In genomic region chr7:124930173-124930623, GRCh38 we compare ENCODE assay signal across 8 cellular contexts. TPM values are rescaled to one million over a fixed set of nuclear protein-coding genes. Genes with fewer than 3 reads are reported as not detected.
DNase-seq lines count a peak whose midpoint lies in the region; ATAC-seq and TF ChIP-seq lines count a peak whose summit lies in the region.

No MANE protein-coding gene starts in this region.

- DNase-seq in T-cell: no peak
- DNase-seq in fibroblast of villous mesenchyme (ENCODE audit: low read depth): no peak
- no peak for DNase-seq in spleen
- DNase-seq in GM19238 (ENCODE audit: insufficient read length, low spot score): no peak

- H3K27me3 Mint-ChIP-seq in T-cell: no peaks in the 10 kb centered on the region

- ATAC-seq in GM21717 (IDR thresholded peaks at IDR 0.05; ENCODE audit: unreplicated experiment) (peak; percentile 4), T-cell (replicated peaks in 1 of 4) (no peak), GM21619 (IDR thresholded peaks at IDR 0.05; ENCODE audit: unreplicated experiment) (no peak), GM18511 (IDR thresholded peaks at IDR 0.05; ENCODE audit: unreplicated experiment) (no peak), HG03354 (IDR thresholded peaks at IDR 0.05; ENCODE audit: poor library complexity, severe bottlenecking, unreplicated experiment) (no peak)

- POLR2A ChIA-PET in T-cell (lab: Charles Lee): interaction anchor here in 1 of 2 donors (0.5 kb wide), 1 partner anchor 1180 kb away, joined by 3 read pairs; no protein-coding TSS in a partner anchor

- CTCF ChIA-PET in T-cell (lab: Charles Lee): interaction anchor here (0.6 to 0.7 kb wide), 3 partner anchors 8 to 1371 kb away, joined by 3 to 10 read pairs (median 4); no protein-coding TSS in a partner anchor

- H3K36me3 ChIP-seq in spleen: peaks cover 0 to 11% (median 0%) of the 10 kb centered on the region in 6 donors

- no peak for TF ChIP-seq POLR2A in spleen (IDR thresholded peaks at IDR 0.05)

- no peaks in the 10 kb centered on the region for H3K27me3 ChIP-seq in spleen (replicated peaks in 1 of 7)

- peaks cover 24% of the 10 kb centered on the region for H3K36me3 Mint-ChIP-seq in T-cell

- no peaks in the 10 kb centered on the region for H3K9me3 ChIP-seq in spleen

- H3K4me3 ChIP-seq in fibroblast of villous mesenchyme (ENCODE audit: low read depth, low read length): peak overlapping the region; percentile 89
- peak overlapping the region; percentile 37 to 73 (median 58) for H3K4me3 ChIP-seq in spleen

- H3K27ac ChIP-seq in spleen: peak overlapping the region; percentile 82 to 92 (median 90)

- H3K9me3 Mint-ChIP-seq in T-cell: no peaks in the 10 kb centered on the region

- intact Hi-C loops in spleen (cut with DNase I; ENCODE audit: low total_unique reads): no loop called here

- peak overlapping the region; percentile 85 to 87 for H3K27ac Mint-ChIP-seq in T-cell

- no peak for TF ChIP-seq CTCF in fibroblast of villous mesenchyme (IDR thresholded peaks at IDR 0.05; ENCODE audit: insufficient read depth, low read depth, low read length)
- TF ChIP-seq CTCF in spleen (IDR thresholded peaks at IDR 0.05 in 8 of 11, conservative IDR thresholded peaks at IDR 0.05 in 3 of 11): no peak

- H3K4me3 Mint-ChIP-seq in T-cell: peak overlapping the region; percentile 95 to 98 (median 96)

- 10 to 21% (median 13%) methylated on average over 1 of the region's 1 CpG for WGBS in spleen, 5 donors

- peaks cover 45 to 46% (median 45%) of the 10 kb centered on the region in 3 donors for H3K4me1 Mint-ChIP-seq in T-cell

- H3K4me1 ChIP-seq in spleen: peaks cover 7 to 47% (median 19%) of the 10 kb centered on the region in 6 donors

RNA-seq across cellular contexts. Expression of gene POT1, which starts 0.6 kb away (rescaled TPM):
- total RNA-seq in T-cell (10 to 100 TPM; 17.6 to 27.9 (median 23.2) TPM), fibroblast of villous mesenchyme (27.4 and 36.7 TPM in 2 replicates), spleen (10 to 100 TPM; 21.3 to 37.0 (median 26.3) TPM)
- polyA plus RNA-seq in spleen: 10 to 100 TPM in 2 of 3 donors, 1 to 10 TPM in 1; 9.4 to 11.5 (median 11.0) TPM
